28 cellular contexts compared by ENCODE assay signal in genomic region chr9:131950487-131950886, GRCh38.
"Had no signal": no experiment of that assay in that cellular context is flagged by ENCODE, and none has a peak within 500 bp of the region (broad histone marks: within the 10 kb centered on the region; RNA-seq: fewer than 3 reads in every experiment).

No MANE protein-coding gene starts in this region.

- DNase-seq: islet precursor cell; left ventricle myocardium inferior; mesendoderm; naive B cell; natural killer cell; nephron progenitor cell; pancreas; posterior cingulate gyrus; retina; right cardiac atrium; stimulated activated CD4-positive, alpha-beta T cell treated with anti-CD3 and anti-CD28 coated beads, Interleukin-12 subunit alpha, Interleukin-12 subunit beta, amount 100 ng/mL, for 4 hours; stimulated activated CD4-positive, alpha-beta T cell treated with anti-CD3 and anti-CD28 coated beads, Interleukin-15, amount 100 ng/mL, for 24 hours; stimulated activated CD4-positive, alpha-beta T cell treated with anti-CD3 and anti-CD28 coated beads, Interleukin-2, amount 100 ng/mL, for 24 hours; stimulated activated CD4-positive, alpha-beta T cell treated with anti-CD3 and anti-CD28 coated beads, Interleukin-4, amount 100 ng/mL, for 1 hour; stimulated activated naive B cell treated with anti-CD40 and anti-IgM and Interleukin-4, amounts not matched to agents 10 μg/mL and 1 μg/mL and 100 μg/mL, for 72 hours; stimulated activated naive CD8-positive, alpha-beta T cell treated with anti-CD3 and anti-CD28 coated beads, Interleukin-15, Interleukin-2, amounts not matched to agents 100 U/mL and 50 U/mL, for 24 hours; stomach; testis; thyroid gland; transverse colon; upper lobe of left lung had no signal

- H3K27ac Mint-ChIP-seq: mesothelial cell of epicardium; naive B cell; natural killer cell; neural progenitor cell; stimulated activated naive B cell treated with anti-CD40 and anti-IgM and Interleukin-4, amounts not matched to agents 10 μg/mL and 1 μg/mL and 100 μg/mL, for 72 hours had no signal

- H3K9me3 Mint-ChIP-seq: naive B cell; natural killer cell; neural progenitor cell; stimulated activated naive B cell treated with anti-CD40 and anti-IgM and Interleukin-4, amounts not matched to agents 10 μg/mL and 1 μg/mL and 100 μg/mL, for 72 hours had no signal

- H3K9me3 ChIP-seq: left ventricle myocardium inferior, pancreas, prostate gland, stomach, testis, thyroid gland, transverse colon, upper lobe of left lung, vagina had no signal

- H3K27me3 Mint-ChIP-seq: naive B cell; stimulated activated naive B cell treated with anti-CD40 and anti-IgM and Interleukin-4, amounts not matched to agents 10 μg/mL and 1 μg/mL and 100 μg/mL, for 72 hours had no signal

- H3K36me3 ChIP-seq: left ventricle myocardium inferior, neural progenitor cell, pancreas, prostate gland, stomach, thyroid gland, transverse colon, upper lobe of left lung, vagina had no signal

- H3K36me3 Mint-ChIP-seq: natural killer cell, neural progenitor cell had no signal

- H3K27ac ChIP-seq: neural progenitor cell, pancreas, prostate gland, skin epidermis, stomach, testis, thyroid gland, transverse colon, upper lobe of left lung, vagina had no signal

- H3K4me3 Mint-ChIP-seq: mesothelial cell of epicardium; naive B cell; natural killer cell; nephron progenitor cell; neural progenitor cell; stimulated activated naive B cell treated with anti-CD40 and anti-IgM and Interleukin-4, amounts not matched to agents 10 μg/mL and 1 μg/mL and 100 μg/mL, for 72 hours had no signal

- H3K4me1 ChIP-seq: pancreas, prostate gland, thyroid gland, transverse colon, vagina had no signal

- H3K4me1 Mint-ChIP-seq: mesothelial cell of epicardium, naive B cell had no signal

- ATAC-seq: natural killer cell; pancreas; right cardiac atrium; sciatic nerve; stimulated activated naive CD8-positive, alpha-beta T cell treated with anti-CD3 and anti-CD28 coated beads, Interleukin-15, Interleukin-2, amounts not matched to agents 100 U/mL and 50 U/mL, for 24 hours had no signal

- H3K4me3 ChIP-seq: left ventricle myocardium inferior, lung, neural progenitor cell, pancreas, prostate gland, skin epidermis, stomach, testis, thyroid gland, transverse colon, upper lobe of left lung, vagina had no signal

- H3K27me3 ChIP-seq: neural progenitor cell, pancreas, stomach, testis, thyroid gland, transverse colon, upper lobe of left lung, vagina had no signal
